ENCODE assay signal across 1 cellular context in genomic region chr17:77304746-77305473, GRCh38.
TF ChIP-seq lines count a peak whose summit lies in the region.

No MANE protein-coding gene starts in this region.

TF ChIP-seq in HepG2, 621 proteins besides CTCF, POLR2A, EP300 and RAD21 (continued from another document and continues in another):
- TF ChIP-seq TCF12 (IDR thresholded peaks at IDR 0.05) (no peak), TCF12 (CRISPR knock-in tag; IDR thresholded peaks at IDR 0.05) (no peak; the same call in 1 of the 2 replicates), AGO1 (IDR thresholded peaks at IDR 0.05; ENCODE audit: low read depth, low read length, poor library complexity, severe bottlenecking) (no peak), KDM6A (CRISPR knock-in tag; IDR thresholded peaks at IDR 0.05; ENCODE audit: low read depth) (no peak), NFE2L1 (CRISPR knock-in tag; IDR thresholded peaks at IDR 0.05; ENCODE audit: borderline replicate concordance) (no peak), MBNL3 (CRISPR knock-in tag; conservative IDR thresholded peaks at IDR 0.05) (no peak), ZUFSP (CRISPR knock-in tag; IDR thresholded peaks at IDR 0.05; ENCODE audit: borderline replicate concordance) (no peak), NR2F6 (IDR thresholded peaks at IDR 0.05) (peak; percentile 74), NR2F6 (CRISPR knock-in tag; IDR thresholded peaks at IDR 0.05) (peak; percentile 95), TBX2 (CRISPR knock-in tag; IDR thresholded peaks at IDR 0.05; ENCODE audit: borderline replicate concordance) (peak; percentile 81; the same call in 1 of the 2 replicates), DMAP1 (CRISPR knock-in tag; IDR thresholded peaks at IDR 0.05) (no peak), KAT8 (CRISPR knock-in tag; IDR thresholded peaks at IDR 0.05) (0 out of 2 replicates have a peak, but pooled peaks have one; percentile 18), CBFB (CRISPR knock-in tag; IDR thresholded peaks at IDR 0.05) (no peak), ZNF382 (CRISPR knock-in tag; IDR thresholded peaks at IDR 0.05; ENCODE audit: borderline replicate concordance) (no peak), ZNF441 (CRISPR knock-in tag; IDR thresholded peaks at IDR 0.05; ENCODE audit: borderline replicate concordance) (peak; percentile 43; the same call in 1 of the 2 replicates), NFKBIZ (CRISPR knock-in tag; IDR thresholded peaks at IDR 0.05) (no peak), ZNF543 (CRISPR knock-in tag; IDR thresholded peaks at IDR 0.05) (no peak), NCOR1 (IDR thresholded peaks at IDR 0.05; ENCODE audit: borderline replicate concordance, low read length) (no peak), KMT2A (CRISPR knock-in tag; IDR thresholded peaks at IDR 0.05) (peak; percentile 64; the same call in 1 of the 2 replicates), ZNF263 (CRISPR knock-in tag; IDR thresholded peaks at IDR 0.05) (peak; percentile 91), ZNF501 (CRISPR knock-in tag; IDR thresholded peaks at IDR 0.05) (peak; percentile 63; the same call in 1 of the 2 replicates), ZNF274 (CRISPR knock-in tag; IDR thresholded peaks at IDR 0.05) (peak; percentile 11; the same call in 1 of the 2 replicates), YEATS4 (CRISPR knock-in tag; IDR thresholded peaks at IDR 0.05; ENCODE audit: borderline replicate concordance) (no peak), ATF3 (CRISPR knock-in tag; IDR thresholded peaks at IDR 0.05) (peak; percentile 12; the same call in 1 of the 2 replicates), ZNF354B (CRISPR knock-in tag; IDR thresholded peaks at IDR 0.05) (no peak), KDM2A (CRISPR knock-in tag; IDR thresholded peaks at IDR 0.05; ENCODE audit: borderline replicate concordance, low read depth) (peak; percentile 69), ZNF839 (CRISPR knock-in tag; IDR thresholded peaks at IDR 0.05; ENCODE audit: borderline replicate concordance) (no peak), POGZ (CRISPR knock-in tag; IDR thresholded peaks at IDR 0.05) (peak; percentile 12; the same call in 1 of the 2 replicates), HMGA1 (CRISPR knock-in tag; conservative IDR thresholded peaks at IDR 0.05) (no peak), BRCA1 (CRISPR knock-in tag; IDR thresholded peaks at IDR 0.05) (no peak), SMC3 (IDR thresholded peaks at IDR 0.05; ENCODE audit: low read length) (0 out of 2 replicates have a peak, but pooled peaks have one; percentile 2), STAG1 (CRISPR knock-in tag; IDR thresholded peaks at IDR 0.05) (peak; percentile 10), TEAD3 (CRISPR knock-in tag; optimal IDR thresholded peaks at IDR 0.05; ENCODE audit: borderline replicate concordance) (peak; percentile 88), AGO2 (optimal IDR thresholded peaks at IDR 0.05; ENCODE audit: low read depth, low read length) (peak; percentile 57), ZBTB49 (CRISPR knock-in tag; IDR thresholded peaks at IDR 0.05; ENCODE audit: borderline replicate concordance) (no peak), ZNF205 (CRISPR knock-in tag; IDR thresholded peaks at IDR 0.05) (peak; percentile 73; the same call in 1 of the 2 replicates), FOXP1 (IDR thresholded peaks at IDR 0.05) (no peak), FOXP1 (CRISPR knock-in tag; IDR thresholded peaks at IDR 0.05) (0 out of 2 replicates have a peak, but pooled peaks have one; percentile 18), GZF1 (CRISPR knock-in tag; IDR thresholded peaks at IDR 0.05) (no peak), HCFC1 (IDR thresholded peaks at IDR 0.05; ENCODE audit: low read depth, low read length) (no peak), KLF9 (CRISPR knock-in tag; IDR thresholded peaks at IDR 0.05; ENCODE audit: low read depth) (no peak), NR2F1 (CRISPR knock-in tag; IDR thresholded peaks at IDR 0.05) (no peak; a peak in 1 of 4 replicates), ZNF850 (CRISPR knock-in tag; conservative IDR thresholded peaks at IDR 0.05) (no peak), PAF1 (CRISPR knock-in tag; IDR thresholded peaks at IDR 0.05) (peak; percentile 24; the same call in 1 of the 2 replicates), HHEX (CRISPR knock-in tag; IDR thresholded peaks at IDR 0.05) (no peak), ZNF510 (CRISPR knock-in tag; IDR thresholded peaks at IDR 0.05; ENCODE audit: low read depth) (no peak)
- TF ChIP-seq, protein P1, sequence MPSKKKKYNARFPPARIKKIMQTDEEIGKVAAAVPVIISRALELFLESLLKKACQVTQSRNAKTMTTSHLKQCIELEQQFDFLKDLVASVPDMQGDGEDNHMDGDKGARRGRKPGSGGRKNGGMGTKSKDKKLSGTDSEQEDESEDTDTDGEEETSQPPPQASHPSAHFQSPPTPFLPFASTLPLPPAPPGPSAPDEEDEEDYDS (CRISPR knock-in tag; IDR thresholded peaks at IDR 0.05) = peak; percentile 57; the same call in 1 of the 2 replicates
- TF ChIP-seq, protein P2, sequence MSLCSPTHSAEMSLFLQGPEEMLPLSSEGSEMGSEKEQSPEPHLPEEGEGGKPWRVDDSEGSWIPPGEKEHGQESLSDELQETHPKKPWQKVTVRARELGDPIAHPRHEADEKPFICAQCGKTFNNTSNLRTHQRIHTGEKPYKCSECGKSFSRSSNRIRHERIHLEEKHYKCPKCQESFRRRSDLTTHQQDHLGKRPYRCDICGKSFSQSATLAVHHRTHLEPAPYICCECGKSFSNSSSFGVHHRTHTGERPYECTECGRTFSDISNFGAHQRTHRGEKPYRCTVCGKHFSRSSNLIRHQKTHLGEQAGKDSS (CRISPR knock-in tag; IDR thresholded peaks at IDR 0.05; ENCODE audit: borderline replicate concordance, low read depth) = peak; percentile 92; the same call in 1 of the 2 replicates
- TF ChIP-seq, protein P3, sequence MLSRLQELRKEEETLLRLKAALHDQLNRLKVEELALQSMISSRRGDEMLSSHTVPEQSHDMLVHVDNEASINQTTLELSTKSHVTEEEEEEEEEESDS (CRISPR knock-in tag; IDR thresholded peaks at IDR 0.05; ENCODE audit: borderline replicate concordance) = no peak
- TF ChIP-seq, protein P4, sequence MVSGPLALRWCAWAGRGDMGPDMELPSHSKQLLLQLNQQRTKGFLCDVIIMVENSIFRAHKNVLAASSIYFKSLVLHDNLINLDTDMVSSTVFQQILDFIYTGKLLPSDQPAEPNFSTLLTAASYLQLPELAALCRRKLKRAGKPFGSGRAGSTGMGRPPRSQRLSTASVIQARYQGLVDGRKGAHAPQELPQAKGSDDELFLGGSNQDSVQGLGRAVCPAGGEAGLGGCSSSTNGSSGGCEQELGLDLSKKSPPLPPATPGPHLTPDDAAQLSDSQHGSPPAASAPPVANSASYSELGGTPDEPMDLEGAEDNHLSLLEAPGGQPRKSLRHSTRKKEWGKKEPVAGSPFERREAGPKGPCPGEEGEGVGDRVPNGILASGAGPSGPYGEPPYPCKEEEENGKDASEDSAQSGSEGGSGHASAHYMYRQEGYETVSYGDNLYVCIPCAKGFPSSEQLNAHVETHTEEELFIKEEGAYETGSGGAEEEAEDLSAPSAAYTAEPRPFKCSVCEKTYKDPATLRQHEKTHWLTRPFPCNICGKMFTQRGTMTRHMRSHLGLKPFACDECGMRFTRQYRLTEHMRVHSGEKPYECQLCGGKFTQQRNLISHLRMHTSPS (CRISPR knock-in tag; IDR thresholded peaks at IDR 0.05; ENCODE audit: low read depth) = peak; percentile 91
- TF ChIP-seq, protein P5, sequence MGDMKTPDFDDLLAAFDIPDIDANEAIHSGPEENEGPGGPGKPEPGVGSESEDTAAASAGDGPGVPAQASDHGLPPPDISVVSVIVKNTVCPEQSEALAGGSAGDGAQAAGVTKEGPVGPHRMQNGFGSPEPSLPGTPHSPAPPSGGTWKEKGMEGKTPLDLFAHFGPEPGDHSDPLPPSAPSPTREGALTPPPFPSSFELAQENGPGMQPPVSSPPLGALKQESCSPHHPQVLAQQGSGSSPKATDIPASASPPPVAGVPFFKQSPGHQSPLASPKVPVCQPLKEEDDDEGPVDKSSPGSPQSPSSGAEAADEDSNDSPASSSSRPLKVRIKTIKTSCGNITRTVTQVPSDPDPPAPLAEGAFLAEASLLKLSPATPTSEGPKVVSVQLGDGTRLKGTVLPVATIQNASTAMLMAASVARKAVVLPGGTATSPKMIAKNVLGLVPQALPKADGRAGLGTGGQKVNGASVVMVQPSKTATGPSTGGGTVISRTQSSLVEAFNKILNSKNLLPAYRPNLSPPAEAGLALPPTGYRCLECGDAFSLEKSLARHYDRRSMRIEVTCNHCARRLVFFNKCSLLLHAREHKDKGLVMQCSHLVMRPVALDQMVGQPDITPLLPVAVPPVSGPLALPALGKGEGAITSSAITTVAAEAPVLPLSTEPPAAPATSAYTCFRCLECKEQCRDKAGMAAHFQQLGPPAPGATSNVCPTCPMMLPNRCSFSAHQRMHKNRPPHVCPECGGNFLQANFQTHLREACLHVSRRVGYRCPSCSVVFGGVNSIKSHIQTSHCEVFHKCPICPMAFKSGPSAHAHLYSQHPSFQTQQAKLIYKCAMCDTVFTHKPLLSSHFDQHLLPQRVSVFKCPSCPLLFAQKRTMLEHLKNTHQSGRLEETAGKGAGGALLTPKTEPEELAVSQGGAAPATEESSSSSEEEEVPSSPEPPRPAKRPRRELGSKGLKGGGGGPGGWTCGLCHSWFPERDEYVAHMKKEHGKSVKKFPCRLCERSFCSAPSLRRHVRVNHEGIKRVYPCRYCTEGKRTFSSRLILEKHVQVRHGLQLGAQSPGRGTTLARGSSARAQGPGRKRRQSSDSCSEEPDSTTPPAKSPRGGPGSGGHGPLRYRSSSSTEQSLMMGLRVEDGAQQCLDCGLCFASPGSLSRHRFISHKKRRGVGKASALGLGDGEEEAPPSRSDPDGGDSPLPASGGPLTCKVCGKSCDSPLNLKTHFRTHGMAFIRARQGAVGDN (CRISPR knock-in tag; IDR thresholded peaks at IDR 0.05) = peak; percentile 98
- TF ChIP-seq, protein P6, sequence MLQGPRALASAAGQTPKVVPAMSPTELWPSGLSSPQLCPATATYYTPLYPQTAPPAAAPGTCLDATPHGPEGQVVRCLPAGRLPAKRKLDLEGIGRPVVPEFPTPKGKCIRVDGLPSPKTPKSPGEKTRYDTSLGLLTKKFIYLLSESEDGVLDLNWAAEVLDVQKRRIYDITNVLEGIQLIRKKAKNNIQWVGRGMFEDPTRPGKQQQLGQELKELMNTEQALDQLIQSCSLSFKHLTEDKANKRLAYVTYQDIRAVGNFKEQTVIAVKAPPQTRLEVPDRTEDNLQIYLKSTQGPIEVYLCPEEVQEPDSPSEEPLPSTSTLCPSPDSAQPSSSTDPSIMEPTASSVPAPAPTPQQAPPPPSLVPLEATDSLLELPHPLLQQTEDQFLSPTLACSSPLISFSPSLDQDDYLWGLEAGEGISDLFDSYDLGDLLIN (CRISPR knock-in tag; IDR thresholded peaks at IDR 0.05; ENCODE audit: borderline replicate concordance) = no peak
- TF ChIP-seq, protein P7, sequence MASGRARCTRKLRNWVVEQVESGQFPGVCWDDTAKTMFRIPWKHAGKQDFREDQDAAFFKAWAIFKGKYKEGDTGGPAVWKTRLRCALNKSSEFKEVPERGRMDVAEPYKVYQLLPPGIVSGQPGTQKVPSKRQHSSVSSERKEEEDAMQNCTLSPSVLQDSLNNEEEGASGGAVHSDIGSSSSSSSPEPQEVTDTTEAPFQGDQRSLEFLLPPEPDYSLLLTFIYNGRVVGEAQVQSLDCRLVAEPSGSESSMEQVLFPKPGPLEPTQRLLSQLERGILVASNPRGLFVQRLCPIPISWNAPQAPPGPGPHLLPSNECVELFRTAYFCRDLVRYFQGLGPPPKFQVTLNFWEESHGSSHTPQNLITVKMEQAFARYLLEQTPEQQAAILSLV (CRISPR knock-in tag; IDR thresholded peaks at IDR 0.05; ENCODE audit: borderline replicate concordance) = 0 out of 2 replicates have a peak, but pooled peaks have one; percentile 31
- TF ChIP-seq, protein P8, sequence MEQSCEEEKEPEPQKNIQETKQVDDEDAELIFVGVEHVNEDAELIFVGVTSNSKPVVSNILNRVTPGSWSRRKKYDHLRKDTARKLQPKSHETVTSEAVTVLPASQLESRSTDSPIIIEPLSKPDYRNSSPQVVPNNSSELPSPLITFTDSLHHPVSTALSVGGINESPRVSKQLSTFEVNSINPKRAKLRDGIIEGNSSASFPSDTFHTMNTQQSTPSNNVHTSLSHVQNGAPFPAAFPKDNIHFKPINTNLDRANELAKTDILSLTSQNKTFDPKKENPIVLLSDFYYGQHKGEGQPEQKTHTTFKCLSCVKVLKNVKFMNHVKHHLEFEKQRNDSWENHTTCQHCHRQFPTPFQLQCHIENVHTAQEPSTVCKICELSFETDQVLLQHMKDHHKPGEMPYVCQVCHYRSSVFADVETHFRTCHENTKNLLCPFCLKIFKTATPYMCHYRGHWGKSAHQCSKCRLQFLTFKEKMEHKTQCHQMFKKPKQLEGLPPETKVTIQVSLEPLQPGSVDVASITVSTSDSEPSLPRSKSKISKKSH (CRISPR knock-in tag; IDR thresholded peaks at IDR 0.05; ENCODE audit: borderline replicate concordance) = peak; percentile 21; the same call in 1 of the 2 replicates
